In genomic region chr17:80991645-80992076, GRCh38 we compare ENCODE assay signal across 1 cellular context.
TF ChIP-seq lines count a peak whose summit lies in the region.

Gene CHMP6, plus strand, starts transcription at chr17:80991841. Its CDS starts 78 bp downstream, at chr17:80991919.

TF ChIP-seq in HepG2, 621 proteins besides CTCF, POLR2A, EP300 and RAD21 (continued from another document and continues in another):
- peak; percentile 49; the same call in 1 of the 2 replicates for TF ChIP-seq ZNF263 (CRISPR knock-in tag; IDR thresholded peaks at IDR 0.05)
- TF ChIP-seq, protein P1, sequence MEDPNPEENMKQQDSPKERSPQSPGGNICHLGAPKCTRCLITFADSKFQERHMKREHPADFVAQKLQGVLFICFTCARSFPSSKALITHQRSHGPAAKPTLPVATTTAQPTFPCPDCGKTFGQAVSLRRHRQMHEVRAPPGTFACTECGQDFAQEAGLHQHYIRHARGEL (CRISPR knock-in tag; IDR thresholded peaks at IDR 0.05) = no peak
- TF ChIP-seq KDM5B (CRISPR knock-in tag; IDR thresholded peaks at IDR 0.05; ENCODE audit: borderline replicate concordance) = no peak
- no peak; the same call in 1 of the 2 replicates for TF ChIP-seq BORCS8-MEF2B (CRISPR knock-in tag; IDR thresholded peaks at IDR 0.05)
- TF ChIP-seq ZSCAN22 (CRISPR knock-in tag; IDR thresholded peaks at IDR 0.05) = no peak
- no peak for TF ChIP-seq ZFP36L1 (CRISPR knock-in tag; IDR thresholded peaks at IDR 0.05)
- TF ChIP-seq GLI4 (CRISPR knock-in tag; IDR thresholded peaks at IDR 0.05; ENCODE audit: borderline replicate concordance) = no peak
- no peak for TF ChIP-seq MLX (CRISPR knock-in tag; IDR thresholded peaks at IDR 0.05)
- no peak for TF ChIP-seq ZNF282 (IDR thresholded peaks at IDR 0.05; ENCODE audit: partially characterized antibody)
- TF ChIP-seq GTF2F1 (IDR thresholded peaks at IDR 0.05; ENCODE audit: low read length) = no peak
- TF ChIP-seq, protein P2, sequence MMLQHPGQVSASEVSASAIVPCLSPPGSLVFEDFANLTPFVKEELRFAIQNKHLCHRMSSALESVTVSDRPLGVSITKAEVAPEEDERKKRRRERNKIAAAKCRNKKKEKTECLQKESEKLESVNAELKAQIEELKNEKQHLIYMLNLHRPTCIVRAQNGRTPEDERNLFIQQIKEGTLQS (CRISPR knock-in tag; IDR thresholded peaks at IDR 0.05) = no peak
- TF ChIP-seq ZMYM4 (CRISPR knock-in tag; IDR thresholded peaks at IDR 0.05) = no peak
- TF ChIP-seq AHDC1 (CRISPR knock-in tag; IDR thresholded peaks at IDR 0.05; ENCODE audit: borderline replicate concordance) = no peak
- no peak for TF ChIP-seq SOX13 (IDR thresholded peaks at IDR 0.05)
- TF ChIP-seq SOX13 (CRISPR knock-in tag; conservative IDR thresholded peaks at IDR 0.05 in 1 of 2, IDR thresholded peaks at IDR 0.05 in 1 of 2) = no peak
- no peak for TF ChIP-seq ZNF678 (CRISPR knock-in tag; IDR thresholded peaks at IDR 0.05)
- TF ChIP-seq, protein P3, sequence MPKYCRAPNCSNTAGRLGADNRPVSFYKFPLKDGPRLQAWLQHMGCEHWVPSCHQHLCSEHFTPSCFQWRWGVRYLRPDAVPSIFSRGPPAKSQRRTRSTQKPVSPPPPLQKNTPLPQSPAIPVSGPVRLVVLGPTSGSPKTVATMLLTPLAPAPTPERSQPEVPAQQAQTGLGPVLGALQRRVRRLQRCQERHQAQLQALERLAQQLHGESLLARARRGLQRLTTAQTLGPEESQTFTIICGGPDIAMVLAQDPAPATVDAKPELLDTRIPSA (CRISPR knock-in tag; IDR thresholded peaks at IDR 0.05; ENCODE audit: borderline replicate concordance) = no peak
- TF ChIP-seq NR3C1 (CRISPR knock-in tag; IDR thresholded peaks at IDR 0.05) = no peak
- no peak for TF ChIP-seq RCOR2 (CRISPR knock-in tag; IDR thresholded peaks at IDR 0.05)
- TF ChIP-seq, protein P4, sequence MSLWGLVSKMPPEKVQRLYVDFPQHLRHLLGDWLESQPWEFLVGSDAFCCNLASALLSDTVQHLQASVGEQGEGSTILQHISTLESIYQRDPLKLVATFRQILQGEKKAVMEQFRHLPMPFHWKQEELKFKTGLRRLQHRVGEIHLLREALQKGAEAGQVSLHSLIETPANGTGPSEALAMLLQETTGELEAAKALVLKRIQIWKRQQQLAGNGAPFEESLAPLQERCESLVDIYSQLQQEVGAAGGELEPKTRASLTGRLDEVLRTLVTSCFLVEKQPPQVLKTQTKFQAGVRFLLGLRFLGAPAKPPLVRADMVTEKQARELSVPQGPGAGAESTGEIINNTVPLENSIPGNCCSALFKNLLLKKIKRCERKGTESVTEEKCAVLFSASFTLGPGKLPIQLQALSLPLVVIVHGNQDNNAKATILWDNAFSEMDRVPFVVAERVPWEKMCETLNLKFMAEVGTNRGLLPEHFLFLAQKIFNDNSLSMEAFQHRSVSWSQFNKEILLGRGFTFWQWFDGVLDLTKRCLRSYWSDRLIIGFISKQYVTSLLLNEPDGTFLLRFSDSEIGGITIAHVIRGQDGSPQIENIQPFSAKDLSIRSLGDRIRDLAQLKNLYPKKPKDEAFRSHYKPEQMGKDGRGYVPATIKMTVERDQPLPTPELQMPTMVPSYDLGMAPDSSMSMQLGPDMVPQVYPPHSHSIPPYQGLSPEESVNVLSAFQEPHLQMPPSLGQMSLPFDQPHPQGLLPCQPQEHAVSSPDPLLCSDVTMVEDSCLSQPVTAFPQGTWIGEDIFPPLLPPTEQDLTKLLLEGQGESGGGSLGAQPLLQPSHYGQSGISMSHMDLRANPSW (CRISPR knock-in tag; IDR thresholded peaks at IDR 0.05; ENCODE audit: borderline replicate concordance) = no peak
- TF ChIP-seq RORA (CRISPR knock-in tag; IDR thresholded peaks at IDR 0.05) = no peak
- no peak for TF ChIP-seq SP5 (CRISPR knock-in tag; IDR thresholded peaks at IDR 0.05; ENCODE audit: borderline replicate concordance, low read depth)
- no peak for TF ChIP-seq ZNF20 (CRISPR knock-in tag; IDR thresholded peaks at IDR 0.05)
- TF ChIP-seq HMG20A (CRISPR knock-in tag; IDR thresholded peaks at IDR 0.05; ENCODE audit: borderline replicate concordance) = no peak
- TF ChIP-seq HDAC1 (CRISPR knock-in tag; IDR thresholded peaks at IDR 0.05) = peak; percentile 23
- no peak for TF ChIP-seq RAD51 (IDR thresholded peaks at IDR 0.05; ENCODE audit: borderline replicate concordance)
- peak; percentile 68; the same call in 1 of the 2 replicates for TF ChIP-seq KDM1A (CRISPR knock-in tag; IDR thresholded peaks at IDR 0.05)
- TF ChIP-seq, protein P5, sequence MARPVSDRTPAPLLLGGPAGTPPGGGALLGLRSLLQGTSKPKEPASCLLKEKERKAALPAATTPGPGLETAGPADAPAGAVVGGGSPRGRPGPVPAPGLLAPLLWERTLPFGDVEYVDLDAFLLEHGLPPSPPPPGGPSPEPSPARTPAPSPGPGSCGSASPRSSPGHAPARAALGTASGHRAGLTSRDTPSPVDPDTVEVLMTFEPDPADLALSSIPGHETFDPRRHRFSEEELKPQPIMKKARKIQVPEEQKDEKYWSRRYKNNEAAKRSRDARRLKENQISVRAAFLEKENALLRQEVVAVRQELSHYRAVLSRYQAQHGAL (CRISPR knock-in tag; IDR thresholded peaks at IDR 0.05; ENCODE audit: not compliant biosample characterization) = no peak
- TF ChIP-seq KIAA2018 (CRISPR knock-in tag; IDR thresholded peaks at IDR 0.05; ENCODE audit: borderline replicate concordance) = no peak
- TF ChIP-seq CSRNP2 (CRISPR knock-in tag; conservative IDR thresholded peaks at IDR 0.05; ENCODE audit: low read depth) = no peak
- TF ChIP-seq ZNF672 (CRISPR knock-in tag; IDR thresholded peaks at IDR 0.05) = no peak
- TF ChIP-seq, protein P6, sequence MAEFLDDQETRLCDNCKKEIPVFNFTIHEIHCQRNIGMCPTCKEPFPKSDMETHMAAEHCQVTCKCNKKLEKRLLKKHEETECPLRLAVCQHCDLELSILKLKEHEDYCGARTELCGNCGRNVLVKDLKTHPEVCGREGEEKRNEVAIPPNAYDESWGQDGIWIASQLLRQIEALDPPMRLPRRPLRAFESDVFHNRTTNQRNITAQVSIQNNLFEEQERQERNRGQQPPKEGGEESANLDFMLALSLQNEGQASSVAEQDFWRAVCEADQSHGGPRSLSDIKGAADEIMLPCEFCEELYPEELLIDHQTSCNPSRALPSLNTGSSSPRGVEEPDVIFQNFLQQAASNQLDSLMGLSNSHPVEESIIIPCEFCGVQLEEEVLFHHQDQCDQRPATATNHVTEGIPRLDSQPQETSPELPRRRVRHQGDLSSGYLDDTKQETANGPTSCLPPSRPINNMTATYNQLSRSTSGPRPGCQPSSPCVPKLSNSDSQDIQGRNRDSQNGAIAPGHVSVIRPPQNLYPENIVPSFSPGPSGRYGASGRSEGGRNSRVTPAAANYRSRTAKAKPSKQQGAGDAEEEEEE (CRISPR knock-in tag; IDR thresholded peaks at IDR 0.05; ENCODE audit: borderline replicate concordance) = no peak
- no peak for TF ChIP-seq GPN1 (CRISPR knock-in tag; IDR thresholded peaks at IDR 0.05; ENCODE audit: borderline replicate concordance)
- no peak for TF ChIP-seq JDP2 (CRISPR knock-in tag; IDR thresholded peaks at IDR 0.05; ENCODE audit: borderline replicate concordance)
- no peak for TF ChIP-seq ZNF121 (CRISPR knock-in tag; IDR thresholded peaks at IDR 0.05)
